ENCODE assay signal across 2 cellular contexts in genomic region chr13:114339779-114340534, GRCh38.
TF ChIP-seq lines count a peak whose summit lies in the region.

No MANE protein-coding gene starts in this region.

TF ChIP-seq in SK-N-SH treated with all-trans-retinoic acid at 6 μM for 48 hours, 23 proteins besides CTCF, POLR2A, EP300 and RAD21 (continued from another document):
- TF ChIP-seq ESRRG (CRISPR knock-in tag; IDR thresholded peaks at IDR 0.05) (no peak), OSR1 (CRISPR knock-in tag; IDR thresholded peaks at IDR 0.05) (no peak), TSHZ2 (CRISPR knock-in tag; IDR thresholded peaks at IDR 0.05) (no peak), GLIS3 (CRISPR knock-in tag; IDR thresholded peaks at IDR 0.05) (no peak), BACH2 (CRISPR knock-in tag; IDR thresholded peaks at IDR 0.05; ENCODE audit: borderline replicate concordance) (no peak), CSDC2 (CRISPR knock-in tag; IDR thresholded peaks at IDR 0.05) (no peak), PATZ1 (CRISPR knock-in tag; IDR thresholded peaks at IDR 0.05; ENCODE audit: borderline replicate concordance) (no peak)

TF ChIP-seq in GM12878, 131 proteins besides CTCF, POLR2A, EP300 and RAD21 (continued from another document):
- TF ChIP-seq ATF7 (IDR thresholded peaks at IDR 0.05; ENCODE audit: low read depth) (peak; percentile 71; the same call in 1 of the 2 replicates), ZNF622 (IDR thresholded peaks at IDR 0.05) (no peak), BMI1 (IDR thresholded peaks at IDR 0.05; ENCODE audit: borderline replicate concordance) (peak; percentile 43; the same call in 1 of the 2 replicates), MEF2B (IDR thresholded peaks at IDR 0.05; ENCODE audit: partially characterized antibody, poor library complexity, severe bottlenecking) (peak; percentile 13), DPF2 (IDR thresholded peaks at IDR 0.05) (peak; percentile 49; the same call in 1 of the 2 replicates), ZNF384 (IDR thresholded peaks at IDR 0.05; ENCODE audit: borderline replicate concordance, low read depth, low read length) (peak; percentile 74), NBN (IDR thresholded peaks at IDR 0.05) (peak; percentile 72; the same call in 1 of the 2 replicates), IKZF2 (IDR thresholded peaks at IDR 0.05) (peak; percentile 38 to 51; a peak in 2 of 4 replicates), TCF12 (IDR thresholded peaks at IDR 0.05; ENCODE audit: low read depth, low read length) (no peak), SIN3A (IDR thresholded peaks at IDR 0.05; ENCODE audit: low read depth, low read length) (no peak), SMC3 (IDR thresholded peaks at IDR 0.05; ENCODE audit: borderline replicate concordance, low read length) (peak; percentile 62), PAX5 (IDR thresholded peaks at IDR 0.05; ENCODE audit: borderline replicate concordance, low read depth, low read length) (0 out of 2 replicates have a peak, but pooled peaks have one; percentile 17), MTA2 (IDR thresholded peaks at IDR 0.05; ENCODE audit: low read depth) (peak; percentile 53), YY1 (IDR thresholded peaks at IDR 0.05; ENCODE audit: low read depth, low read length) (0 out of 2 replicates have a peak, but pooled peaks have one; percentile 13), PKNOX1 (IDR thresholded peaks at IDR 0.05) (no peak), MLLT1 (IDR thresholded peaks at IDR 0.05) (peak; percentile 80), GATAD2B (conservative IDR thresholded peaks at IDR 0.05; ENCODE audit: low read depth) (0 out of 2 replicates have a peak, but pooled peaks have one; percentile 27), RBBP5 (conservative IDR thresholded peaks at IDR 0.05) (no peak), IKZF1 (conservative IDR thresholded peaks at IDR 0.05) (peak; percentile 40; the same call in 1 of the 2 replicates)
